13 cellular contexts compared by ENCODE assay signal in genomic region chr10:106612381-106612780, GRCh38.
DNase-seq lines count a peak whose midpoint lies in the region; FAIRE-seq and TF ChIP-seq lines count a peak whose summit lies in the region.
"Had no signal": no experiment of that assay in that cellular context is flagged by ENCODE, and none has a peak within 500 bp of the region (broad histone marks: within the 10 kb centered on the region; RNA-seq: fewer than 3 reads in every experiment).

No MANE protein-coding gene starts in this region.

- POLR2A ChIA-PET in H1 (lab: Charles Lee; ENCODE audit: partially characterized antibody): no interaction called here

- H2BK20ac ChIP-seq in H1 (ENCODE audit: low read length): no peak overlapping the region

- H4K20me1 ChIP-seq in H1 (replicated peaks in 1 of 2; ENCODE audit: control insufficient read depth in 1 of 2, insufficient read depth in 2 of 2, low read length in 2 of 2): no peaks in the 10 kb centered on the region

- TF ChIP-seq EP300 in H1 (IDR thresholded peaks at IDR 0.05; ENCODE audit: borderline replicate concordance in 1 of 2, low read depth in 2 of 2, low read length in 2 of 2): no peak

- H2BK120ac ChIP-seq in H1 (replicated peaks; ENCODE audit: low read depth, low read length): no peak overlapping the region

- no peak overlapping the region for H3K4me3 ChIP-seq in NB4 (ENCODE audit: low read depth, low read length)
- H3K4me3 ChIP-seq in H1 (ENCODE audit: extremely low read depth in 1 of 4, insufficient read depth in 2 of 4, low read depth in 3 of 4, low read length in 4 of 4): no peak overlapping the region
- H3K4me3 ChIP-seq: HAP-1 had no signal

- H4K8ac ChIP-seq in H1 (ENCODE audit: extremely low read depth, insufficient read depth, low read length): no peak overlapping the region

- H3K9ac ChIP-seq in H1 (replicated peaks in 1 of 4; ENCODE audit: extremely low read depth in 1 of 4, low read depth in 3 of 4, low read length in 3 of 4): no peak overlapping the region

- no peaks in the 10 kb centered on the region for H3K79me2 ChIP-seq in H1 (ENCODE audit: control insufficient read depth in 1 of 2, insufficient read depth in 2 of 2, low read length in 2 of 2)

- no peak overlapping the region for H3K4me2 ChIP-seq in H1 (ENCODE audit: insufficient read depth in 1 of 2, low read depth in 2 of 2, low read length in 2 of 2)

- no peak overlapping the region for H2BK12ac ChIP-seq in H1 (ENCODE audit: low read depth, low read length)

- H2AK5ac ChIP-seq in H1 (ENCODE audit: low read depth, low read length): no peak overlapping the region

- H3K23me2 ChIP-seq in H1 (ENCODE audit: low read depth, low read length): no peaks in the 10 kb centered on the region

- no peak overlapping the region for H3K56ac ChIP-seq in H1 (replicated peaks; ENCODE audit: insufficient read length, low read depth, low read length)

- H2AFZ ChIP-seq in H1 (ENCODE audit: low read length): no peak overlapping the region

- no peaks in the 10 kb centered on the region for H3K9me3 ChIP-seq in H1 (ENCODE audit: insufficient read depth in 2 of 2, low read depth in 1 of 2, low read length in 1 of 2)
- H3K9me3 ChIP-seq: HAP-1 had no signal

- CTCF ChIA-PET in H1 (lab: Charles Lee; ENCODE audit: partially characterized antibody): no interaction called here

- no peaks in the 10 kb centered on the region for H3K36me3 ChIP-seq in H1 (ENCODE audit: control insufficient read depth in 2 of 4, insufficient read depth in 4 of 4, low read length in 3 of 4)
- H3K36me3 ChIP-seq: HAP-1 had no signal

- TF ChIP-seq CTCF in NB4 (IDR thresholded peaks at IDR 0.05; ENCODE audit: low read depth, low read length): no peak
- no peak for TF ChIP-seq CTCF in H1 (IDR thresholded peaks at IDR 0.05; ENCODE audit: control extremely low read depth in 1 of 3, insufficient read depth in 1 of 3, low read depth in 1 of 3, low read length in 3 of 3)

- H3K4me1 ChIP-seq in H1 (replicated peaks in 1 of 4; ENCODE audit: control insufficient read depth in 3 of 4, insufficient read depth in 4 of 4, low read length in 3 of 4): no peaks in the 10 kb centered on the region
- H3K4me1 ChIP-seq: HAP-1 had no signal

- no peak overlapping the region for H3K18ac ChIP-seq in H1 (ENCODE audit: extremely low read depth, low read length)

- no peak overlapping the region for H3K23ac ChIP-seq in H1 (ENCODE audit: insufficient read length)

- WGBS in H1 (ENCODE audit: extremely low coverage in 1 of 2, insufficient coverage in 1 of 2, insufficient read length in 1 of 2, insufficient replicate concordance in 2 of 2, low coverage in 1 of 2, low lambda C conversion rate in 2 of 2, missing lambda C conversion rate in 1 of 2), 2 experiments: 88% methylated on average over 2 of the region's 6 CpGs; no CpG with 5 or more reads in 1 of the 2 experiments

- H3K14ac ChIP-seq in H1 (ENCODE audit: insufficient read length): no peak overlapping the region

- no peak for FAIRE-seq in H1 (lab: Jason Lieb, UNC)
- FAIRE-seq: HepG2 had no signal

- no peak overlapping the region for H2BK15ac ChIP-seq in H1 (ENCODE audit: low read length)

- H4K5ac ChIP-seq in H1 (ENCODE audit: insufficient read length, low read depth, low read length): no peak overlapping the region

- DNase-seq in Caki2 (ENCODE audit: low read depth) (peak; percentile 19), NB4 (ENCODE audit: low read depth) (peak; percentile 7), H1 (ENCODE audit: low read depth in 1 of 2, low spot score in 2 of 2) (no peak), NCI-H2029 treated with DMSO at 0.1 percent for 48 hours (lab: John Stamatoyannopoulos, UW) (no peak), putamen (ENCODE audit: low spot score) (no peak), RPMI8226 (no peak)
- DNase-seq: C1 segment of cervical spinal cord; Calu3; CD4-positive, CD25-positive, alpha-beta regulatory T cell; DMS79 treated with DMSO at 0.1 percent for 48 hours; GF-D8 had no signal

- no peak overlapping the region for H4K91ac ChIP-seq in H1 (replicated peaks; ENCODE audit: insufficient read length, low read length)

- no peak overlapping the region for H2BK5ac ChIP-seq in H1 (ENCODE audit: low read depth, low read length)

- H3K27ac ChIP-seq in H1 (ENCODE audit: low read depth, low read length): no peak overlapping the region

- in situ Hi-C loops in Caki2 (cut with HindIII; ENCODE audit: low pct_unique_long_range_greater_than_20kb, low sequenced_read_pairs): no loop called here

- TF ChIP-seq POLR2A in NB4 (IDR thresholded peaks at IDR 0.05; ENCODE audit: extremely low read depth, insufficient read length) (no peak), H1 (IDR thresholded peaks at IDR 0.05; ENCODE audit: control extremely low read depth in 1 of 2, low read depth in 2 of 2, low read length in 2 of 2) (no peak)

- TF ChIP-seq RAD21 in H1 (IDR thresholded peaks at IDR 0.05 in 1 of 2, conservative IDR thresholded peaks at IDR 0.05 in 1 of 2; ENCODE audit: low read depth in 2 of 2, low read length in 2 of 2): no peak

- no peaks in the 10 kb centered on the region for H3K79me1 ChIP-seq in H1 (ENCODE audit: low read depth, low read length)

- H3K27me3 ChIP-seq in H1 (replicated peaks in 1 of 4; ENCODE audit: control insufficient read depth in 3 of 4, extremely low read depth in 1 of 4, insufficient read depth in 3 of 4, low read length in 3 of 4): peaks cover 8 to 16% (median 13%) of the 10 kb centered on the region in 4 experiments; a peak in 6 of 7 replicates

- no peak overlapping the region for H3K4ac ChIP-seq in H1 (replicated peaks; ENCODE audit: insufficient read length, low read depth, low read length)

TF ChIP-seq in H1, 55 proteins besides CTCF, POLR2A, EP300 and RAD21:
- TF ChIP-seq YY1 (IDR thresholded peaks at IDR 0.05; ENCODE audit: low read depth, low read length): peak; percentile 68; the same call in 1 of the 2 replicates
- no peak for TF ChIP-seq TBP (IDR thresholded peaks at IDR 0.05; ENCODE audit: low read depth, low read length)

Comparison
In these comparisons a context has a peak if more than half of its experiments do, and no peak if none do; other contexts are left out.
1. DNase-seq: peak in Caki2 (single experiment) and NB4 (single experiment); none in H1 (0 of 2), NCI-H2029 treated with DMSO at 0.1 percent for 48 hours (single experiment), putamen (single experiment) and RPMI8226 (single experiment).